1 cellular context compared by ENCODE assay signal in genomic region chr18:9914584-9915290, GRCh38.
TF ChIP-seq lines count a peak whose summit lies in the region.

No MANE protein-coding gene starts in this region.

TF ChIP-seq in HepG2, 621 proteins besides CTCF, POLR2A, EP300 and RAD21 (continued from another document and continues in another):
- TF ChIP-seq, protein P1, sequence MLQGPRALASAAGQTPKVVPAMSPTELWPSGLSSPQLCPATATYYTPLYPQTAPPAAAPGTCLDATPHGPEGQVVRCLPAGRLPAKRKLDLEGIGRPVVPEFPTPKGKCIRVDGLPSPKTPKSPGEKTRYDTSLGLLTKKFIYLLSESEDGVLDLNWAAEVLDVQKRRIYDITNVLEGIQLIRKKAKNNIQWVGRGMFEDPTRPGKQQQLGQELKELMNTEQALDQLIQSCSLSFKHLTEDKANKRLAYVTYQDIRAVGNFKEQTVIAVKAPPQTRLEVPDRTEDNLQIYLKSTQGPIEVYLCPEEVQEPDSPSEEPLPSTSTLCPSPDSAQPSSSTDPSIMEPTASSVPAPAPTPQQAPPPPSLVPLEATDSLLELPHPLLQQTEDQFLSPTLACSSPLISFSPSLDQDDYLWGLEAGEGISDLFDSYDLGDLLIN (CRISPR knock-in tag; IDR thresholded peaks at IDR 0.05; ENCODE audit: borderline replicate concordance) = no peak
- TF ChIP-seq TARDBP (CRISPR knock-in tag; IDR thresholded peaks at IDR 0.05) = no peak
- TF ChIP-seq SCMH1 (CRISPR knock-in tag; IDR thresholded peaks at IDR 0.05; ENCODE audit: borderline replicate concordance) = no peak
- TF ChIP-seq, protein P2, sequence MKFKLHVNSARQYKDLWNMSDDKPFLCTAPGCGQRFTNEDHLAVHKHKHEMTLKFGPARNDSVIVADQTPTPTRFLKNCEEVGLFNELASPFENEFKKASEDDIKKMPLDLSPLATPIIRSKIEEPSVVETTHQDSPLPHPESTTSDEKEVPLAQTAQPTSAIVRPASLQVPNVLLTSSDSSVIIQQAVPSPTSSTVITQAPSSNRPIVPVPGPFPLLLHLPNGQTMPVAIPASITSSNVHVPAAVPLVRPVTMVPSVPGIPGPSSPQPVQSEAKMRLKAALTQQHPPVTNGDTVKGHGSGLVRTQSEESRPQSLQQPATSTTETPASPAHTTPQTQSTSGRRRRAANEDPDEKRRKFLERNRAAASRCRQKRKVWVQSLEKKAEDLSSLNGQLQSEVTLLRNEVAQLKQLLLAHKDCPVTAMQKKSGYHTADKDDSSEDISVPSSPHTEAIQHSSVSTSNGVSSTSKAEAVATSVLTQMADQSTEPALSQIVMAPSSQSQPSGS (CRISPR knock-in tag; IDR thresholded peaks at IDR 0.05) = no peak
- TF ChIP-seq, protein P3, sequence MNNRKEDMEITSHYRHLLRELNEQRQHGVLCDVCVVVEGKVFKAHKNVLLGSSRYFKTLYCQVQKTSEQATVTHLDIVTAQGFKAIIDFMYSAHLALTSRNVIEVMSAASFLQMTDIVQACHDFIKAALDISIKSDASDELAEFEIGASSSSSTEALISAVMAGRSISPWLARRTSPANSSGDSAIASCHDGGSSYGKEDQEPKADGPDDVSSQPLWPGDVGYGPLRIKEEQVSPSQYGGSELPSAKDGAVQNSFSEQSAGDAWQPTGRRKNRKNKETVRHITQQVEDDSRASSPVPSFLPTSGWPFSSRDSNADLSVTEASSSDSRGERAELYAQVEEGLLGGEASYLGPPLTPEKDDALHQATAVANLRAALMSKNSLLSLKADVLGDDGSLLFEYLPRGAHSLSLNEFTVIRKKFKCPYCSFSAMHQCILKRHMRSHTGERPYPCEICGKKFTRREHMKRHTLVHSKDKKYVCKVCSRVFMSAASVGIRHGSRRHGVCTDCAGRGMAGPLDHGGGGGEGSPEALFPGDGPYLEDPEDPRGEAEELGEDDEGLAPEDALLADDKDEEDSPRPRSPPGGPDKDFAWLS (CRISPR knock-in tag; IDR thresholded peaks at IDR 0.05; ENCODE audit: borderline replicate concordance) = no peak
- TF ChIP-seq YEATS4 (CRISPR knock-in tag; IDR thresholded peaks at IDR 0.05; ENCODE audit: borderline replicate concordance) = no peak
- TF ChIP-seq ZNF496 (CRISPR knock-in tag; IDR thresholded peaks at IDR 0.05; ENCODE audit: insufficient replicate concordance) = no peak
- TF ChIP-seq, protein P4, sequence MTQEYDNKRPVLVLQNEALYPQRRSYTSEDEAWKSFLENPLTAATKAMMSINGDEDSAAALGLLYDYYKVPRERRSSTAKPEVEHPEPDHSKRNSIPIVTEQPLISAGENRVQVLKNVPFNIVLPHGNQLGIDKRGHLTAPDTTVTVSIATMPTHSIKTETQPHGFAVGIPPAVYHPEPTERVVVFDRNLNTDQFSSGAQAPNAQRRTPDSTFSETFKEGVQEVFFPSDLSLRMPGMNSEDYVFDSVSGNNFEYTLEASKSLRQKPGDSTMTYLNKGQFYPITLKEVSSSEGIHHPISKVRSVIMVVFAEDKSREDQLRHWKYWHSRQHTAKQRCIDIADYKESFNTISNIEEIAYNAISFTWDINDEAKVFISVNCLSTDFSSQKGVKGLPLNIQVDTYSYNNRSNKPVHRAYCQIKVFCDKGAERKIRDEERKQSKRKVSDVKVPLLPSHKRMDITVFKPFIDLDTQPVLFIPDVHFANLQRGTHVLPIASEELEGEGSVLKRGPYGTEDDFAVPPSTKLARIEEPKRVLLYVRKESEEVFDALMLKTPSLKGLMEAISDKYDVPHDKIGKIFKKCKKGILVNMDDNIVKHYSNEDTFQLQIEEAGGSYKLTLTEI (CRISPR knock-in tag; conservative IDR thresholded peaks at IDR 0.05) = no peak
- TF ChIP-seq SAP130 (CRISPR knock-in tag; IDR thresholded peaks at IDR 0.05; ENCODE audit: low read depth) = peak; percentile 73
- no peak for TF ChIP-seq PAX8 (CRISPR knock-in tag; IDR thresholded peaks at IDR 0.05; ENCODE audit: borderline replicate concordance)
- TF ChIP-seq ZNF670 (CRISPR knock-in tag; IDR thresholded peaks at IDR 0.05; ENCODE audit: borderline replicate concordance) = no peak
- no peak for TF ChIP-seq ZUFSP (CRISPR knock-in tag; IDR thresholded peaks at IDR 0.05; ENCODE audit: borderline replicate concordance)
- no peak for TF ChIP-seq RERE (CRISPR knock-in tag; IDR thresholded peaks at IDR 0.05; ENCODE audit: low read depth)
- TF ChIP-seq BRD4 (CRISPR knock-in tag; IDR thresholded peaks at IDR 0.05) = no peak
- TF ChIP-seq ZMYM4 (CRISPR knock-in tag; IDR thresholded peaks at IDR 0.05) = 0 out of 2 replicates have a peak, but pooled peaks have one; percentile 4
- TF ChIP-seq ELF4 (CRISPR knock-in tag; IDR thresholded peaks at IDR 0.05; ENCODE audit: borderline replicate concordance) = no peak
- no peak for TF ChIP-seq MTF1 (CRISPR knock-in tag; IDR thresholded peaks at IDR 0.05)
- no peak for TF ChIP-seq ZNF143 (CRISPR knock-in tag; IDR thresholded peaks at IDR 0.05)
- TF ChIP-seq, protein P5, sequence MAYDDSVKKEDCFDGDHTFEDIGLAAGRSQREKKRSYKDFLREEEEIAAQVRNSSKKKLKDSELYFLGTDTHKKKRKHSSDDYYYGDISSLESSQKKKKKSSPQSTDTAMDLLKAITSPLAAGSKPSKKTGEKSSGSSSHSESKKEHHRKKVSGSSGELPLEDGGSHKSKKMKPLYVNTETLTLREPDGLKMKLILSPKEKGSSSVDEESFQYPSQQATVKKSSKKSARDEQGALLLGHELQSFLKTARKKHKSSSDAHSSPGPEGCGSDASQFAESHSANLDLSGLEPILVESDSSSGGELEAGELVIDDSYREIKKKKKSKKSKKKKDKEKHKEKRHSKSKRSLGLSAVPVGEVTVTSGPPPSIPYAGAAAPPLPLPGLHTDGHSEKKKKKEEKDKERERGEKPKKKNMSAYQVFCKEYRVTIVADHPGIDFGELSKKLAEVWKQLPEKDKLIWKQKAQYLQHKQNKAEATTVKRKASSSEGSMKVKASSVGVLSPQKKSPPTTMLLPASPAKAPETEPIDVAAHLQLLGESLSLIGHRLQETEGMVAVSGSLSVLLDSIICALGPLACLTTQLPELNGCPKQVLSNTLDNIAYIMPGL (CRISPR knock-in tag; IDR thresholded peaks at IDR 0.05; ENCODE audit: borderline replicate concordance in 1 of 2, low read depth in 1 of 2) = peak in 1 of 2 experiments; percentile 51; a peak in 2 of 4 replicates
- peak; percentile 70; the same call in 1 of the 2 replicates for TF ChIP-seq HNRNPL (IDR thresholded peaks at IDR 0.05; ENCODE audit: low read depth, low read length)
- TF ChIP-seq ZNF558 (CRISPR knock-in tag; IDR thresholded peaks at IDR 0.05; ENCODE audit: borderline replicate concordance) = 0 out of 2 replicates have a peak, but pooled peaks have one; percentile 18
- TF ChIP-seq ZBTB7B (CRISPR knock-in tag; IDR thresholded peaks at IDR 0.05) = 0 out of 2 replicates have a peak, but pooled peaks have one; percentile 24
- TF ChIP-seq BCL3 (CRISPR knock-in tag; IDR thresholded peaks at IDR 0.05) = peak; percentile 49; the same call in 1 of the 2 replicates
- TF ChIP-seq, protein P6, sequence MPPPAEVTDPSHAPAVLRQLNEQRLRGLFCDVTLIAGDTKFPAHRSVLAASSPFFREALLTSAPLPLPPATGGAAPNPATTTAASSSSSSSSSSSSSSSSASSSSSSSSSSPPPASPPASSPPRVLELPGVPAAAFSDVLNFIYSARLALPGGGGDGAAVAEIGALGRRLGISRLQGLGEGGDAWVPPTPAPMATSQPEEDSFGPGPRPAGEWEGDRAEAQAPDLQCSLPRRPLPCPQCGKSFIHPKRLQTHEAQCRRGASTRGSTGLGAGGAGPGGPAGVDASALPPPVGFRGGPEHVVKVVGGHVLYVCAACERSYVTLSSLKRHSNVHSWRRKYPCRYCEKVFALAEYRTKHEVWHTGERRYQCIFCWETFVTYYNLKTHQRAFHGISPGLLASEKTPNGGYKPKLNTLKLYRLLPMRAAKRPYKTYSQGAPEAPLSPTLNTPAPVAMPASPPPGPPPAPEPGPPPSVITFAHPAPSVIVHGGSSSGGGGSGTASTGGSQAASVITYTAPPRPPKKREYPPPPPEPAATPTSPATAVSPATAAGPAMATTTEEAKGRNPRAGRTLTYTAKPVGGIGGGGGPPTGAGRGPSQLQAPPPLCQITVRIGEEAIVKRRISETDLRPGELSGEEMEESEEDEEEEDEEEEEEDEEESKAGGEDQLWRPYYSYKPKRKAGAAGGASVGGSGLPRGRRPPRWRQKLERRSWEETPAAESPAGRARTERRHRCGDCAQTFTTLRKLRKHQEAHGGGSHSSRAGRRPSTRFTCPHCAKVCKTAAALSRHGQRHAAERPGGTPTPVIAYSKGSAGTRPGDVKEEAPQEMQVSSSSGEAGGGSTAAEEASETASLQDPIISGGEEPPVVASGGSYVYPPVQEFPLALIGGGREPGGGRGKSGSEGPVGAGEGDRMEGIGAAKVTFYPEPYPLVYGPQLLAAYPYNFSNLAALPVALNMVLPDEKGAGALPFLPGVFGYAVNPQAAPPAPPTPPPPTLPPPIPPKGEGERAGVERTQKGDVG (CRISPR knock-in tag; IDR thresholded peaks at IDR 0.05; ENCODE audit: borderline replicate concordance) = no peak
- TF ChIP-seq ZNF749 (CRISPR knock-in tag; IDR thresholded peaks at IDR 0.05; ENCODE audit: borderline replicate concordance) = no peak
- TF ChIP-seq ZSCAN30 (CRISPR knock-in tag; IDR thresholded peaks at IDR 0.05) = no peak
- no peak for TF ChIP-seq ZNF883 (CRISPR knock-in tag; IDR thresholded peaks at IDR 0.05; ENCODE audit: not compliant biosample characterization)
- no peak; the same call in 1 of the 2 replicates for TF ChIP-seq RBFOX2 (IDR thresholded peaks at IDR 0.05; ENCODE audit: low read depth, low read length)
- TF ChIP-seq ZNF121 (CRISPR knock-in tag; IDR thresholded peaks at IDR 0.05) = no peak
- TF ChIP-seq PITX1 (CRISPR knock-in tag; IDR thresholded peaks at IDR 0.05) = no peak
- no peak for TF ChIP-seq NFKBIZ (CRISPR knock-in tag; IDR thresholded peaks at IDR 0.05)
- TF ChIP-seq CBX2 (IDR thresholded peaks at IDR 0.05; ENCODE audit: low read depth, low read length) = no peak
- TF ChIP-seq CBX2 (CRISPR knock-in tag; IDR thresholded peaks at IDR 0.05; ENCODE audit: low read depth) = no peak
- TF ChIP-seq ZKSCAN1 (IDR thresholded peaks at IDR 0.05; ENCODE audit: low read length) = no peak
- peak; percentile 29; the same call in 1 of the 2 replicates for TF ChIP-seq ZBTB7A (CRISPR knock-in tag; IDR thresholded peaks at IDR 0.05)
- TF ChIP-seq ZNF275 (CRISPR knock-in tag; IDR thresholded peaks at IDR 0.05; ENCODE audit: borderline replicate concordance) = no peak
- TF ChIP-seq TOE1 (CRISPR knock-in tag; IDR thresholded peaks at IDR 0.05) = no peak
- 0 out of 2 replicates have a peak, but pooled peaks have one; percentile 27 for TF ChIP-seq RARA (CRISPR knock-in tag; IDR thresholded peaks at IDR 0.05)
